In genomic region chr17:46035112-46035818, GRCh38 we compare ENCODE assay signal across 15 cellular contexts. TPM values are rescaled to one million over a fixed set of nuclear protein-coding genes. Genes with fewer than 3 reads are reported as not detected.
A peak's percentile ranks its signal among the peaks of the same experiment; 100 is the strongest.
DNase-seq lines count a peak whose midpoint lies in the region; ATAC-seq and TF ChIP-seq lines count a peak whose summit lies in the region.
"Had no signal": no experiment of that assay in that cellular context is flagged by ENCODE, and none has a peak within 500 bp of the region (broad histone marks: within the 10 kb centered on the region; RNA-seq: fewer than 3 reads in every experiment).

No MANE protein-coding gene starts in this region.

- H3K4me2 ChIP-seq in smooth muscle cell = no peak overlapping the region

- whole genome bisulfite sequencing in body of pancreas, 2 donors = 62 to 66% methylated on average over 3 of the region's 3 CpGs
- 96% methylated on average over 3 of the region's 3 CpGs for WGBS in smooth muscle cell (ENCODE audit: low lambda C conversion rate)

- H3K9me3 ChIP-seq in body of pancreas (no peaks in the 10 kb centered on the region), smooth muscle cell (replicated peaks; ENCODE audit: low read depth) (no peaks in the 10 kb centered on the region)
- H3K9me3 ChIP-seq: gastroesophageal sphincter, lower lobe of right lung had no signal

- POLR2A ChIA-PET in activated CD4-positive, alpha-beta T cell treated with anti-CD3 and anti-CD28 coated beads, Interleukin-2, amount 10 ng/mL, durations not matched to agents 7 days and 5 days (lab: Charles Lee) = no interaction called here

- CTCF ChIA-PET in activated CD4-positive, alpha-beta T cell treated with anti-CD3 and anti-CD28 coated beads, Interleukin-2, amount 10 ng/mL, durations not matched to agents 7 days and 5 days (lab: Charles Lee) = interaction anchor here (0.6 to 1.5 kb wide), 3 partner anchors 9 to 158 kb away, joined by 4 to 6 read pairs (median 4); partner anchors contain the start of gene KANSL1

- H3K27me3 Mint-ChIP-seq in activated CD4-positive, alpha-beta T cell treated with anti-CD3 and anti-CD28 coated beads, Interleukin-2, amount 10 ng/mL, durations not matched to agents 7 days and 5 days = no peaks in the 10 kb centered on the region
- H3K27me3 Mint-ChIP-seq in osteocyte (ENCODE audit: unreplicated experiment) = no peaks in the 10 kb centered on the region

- no peak for DNase-seq in activated CD4-positive, alpha-beta T cell treated with anti-CD3 and anti-CD28 coated beads, Interleukin-2, amount 10 ng/mL, durations not matched to agents 7 days and 5 days
- no peak for DNase-seq in activated CD4-positive, alpha-beta T cell treated with anti-CD3 and anti-CD28 coated beads for 4 hours
- DNase-seq in HT-29 (ENCODE audit: low spot score) (peak; percentile 25), body of pancreas (peak; percentile 57 to 81 (median 76)), smooth muscle cell (lab: John Stamatoyannopoulos, UW; ENCODE audit: unreplicated experiment) (no peak), osteocyte (ENCODE audit: extremely low spot score, unreplicated experiment) (no peak), HK-2 (ENCODE audit: unreplicated experiment) (no peak)
- DNase-seq: lower lobe of right lung, NCI-H1694, retina had no signal

- peaks cover 0 to 17% of the 10 kb centered on the region in 2 donors for H3K36me3 ChIP-seq in body of pancreas (replicated peaks in 1 of 2; ENCODE audit: insufficient read depth in 1 of 2, low read depth in 2 of 2)
- peaks cover 24% of the 10 kb centered on the region for H3K36me3 ChIP-seq in smooth muscle cell (ENCODE audit: low read depth)

- peaks cover 35% of the 10 kb centered on the region for H4K20me1 ChIP-seq in smooth muscle cell (ENCODE audit: low read depth)

- no peaks in the 10 kb centered on the region for H3K79me2 ChIP-seq in smooth muscle cell (ENCODE audit: low read depth)

- H2AFZ ChIP-seq in smooth muscle cell (ENCODE audit: low read depth) = no peak overlapping the region

- peak overlapping the region in 3 of 4 donors; percentile 71 to 84 (median 82) for H3K27ac ChIP-seq in body of pancreas
- H3K27ac ChIP-seq in smooth muscle cell (ENCODE audit: low read depth) = peak overlapping the region; percentile 16
- H3K27ac ChIP-seq: coronary artery, lower lobe of right lung had no signal

- TF ChIP-seq POLR2A in body of pancreas (IDR thresholded peaks at IDR 0.05) = peak in 1 of 3 donors; percentile 6

- H3K4me1 ChIP-seq in body of pancreas (peaks cover 66% of the 10 kb centered on the region), smooth muscle cell (ENCODE audit: low read depth) (no peaks in the 10 kb centered on the region)

- peak overlapping the region; percentile 52 for H3K27ac Mint-ChIP-seq in activated CD4-positive, alpha-beta T cell treated with anti-CD3 and anti-CD28 coated beads, Interleukin-2, amount 10 ng/mL, durations not matched to agents 7 days and 5 days
- no peak overlapping the region for H3K27ac Mint-ChIP-seq in osteocyte (ENCODE audit: unreplicated experiment)

- no peak overlapping the region for H3K4me3 Mint-ChIP-seq in activated CD4-positive, alpha-beta T cell treated with anti-CD3 and anti-CD28 coated beads, Interleukin-2, amount 10 ng/mL, durations not matched to agents 7 days and 5 days
- no peak overlapping the region for H3K4me3 Mint-ChIP-seq in osteocyte (ENCODE audit: unreplicated experiment)

- intact Hi-C loops in body of pancreas (cut with DNase I) = no loop called here

- H3K9me3 Mint-ChIP-seq in activated CD4-positive, alpha-beta T cell treated with anti-CD3 and anti-CD28 coated beads, Interleukin-2, amount 10 ng/mL, durations not matched to agents 7 days and 5 days = no peaks in the 10 kb centered on the region
- no peaks in the 10 kb centered on the region for H3K9me3 Mint-ChIP-seq in osteocyte (ENCODE audit: unreplicated experiment)

- no peaks in the 10 kb centered on the region for H3F3A ChIP-seq in smooth muscle cell (ENCODE audit: low read depth)

- ATAC-seq in body of pancreas (peak; percentile 77), GM21786 (IDR thresholded peaks at IDR 0.05; ENCODE audit: unreplicated experiment) (no peak)
- ATAC-seq: gastroesophageal sphincter, lower lobe of right lung had no signal

- H3K36me3 Mint-ChIP-seq in activated CD4-positive, alpha-beta T cell treated with anti-CD3 and anti-CD28 coated beads, Interleukin-2, amount 10 ng/mL, durations not matched to agents 7 days and 5 days (ENCODE audit: low read depth) = peaks cover 84% of the 10 kb centered on the region
- peaks cover 57% of the 10 kb centered on the region for H3K36me3 Mint-ChIP-seq in osteocyte (ENCODE audit: unreplicated experiment)

- H3K4me3 ChIP-seq in body of pancreas (no peak overlapping the region), smooth muscle cell (no peak overlapping the region)
- H3K4me3 ChIP-seq: coronary artery, gastroesophageal sphincter, lower lobe of right lung had no signal

- peaks cover 4% of the 10 kb centered on the region for H3K4me1 Mint-ChIP-seq in activated CD4-positive, alpha-beta T cell treated with anti-CD3 and anti-CD28 coated beads, Interleukin-2, amount 10 ng/mL, durations not matched to agents 7 days and 5 days
- no peaks in the 10 kb centered on the region for H3K4me1 Mint-ChIP-seq in osteocyte (ENCODE audit: unreplicated experiment)

- TF ChIP-seq CTCF in body of pancreas (IDR thresholded peaks at IDR 0.05) = no peak
- TF ChIP-seq CTCF in smooth muscle cell (IDR thresholded peaks at IDR 0.05; ENCODE audit: borderline replicate concordance, insufficient read depth, poor library complexity, severe bottlenecking) = no peak
- TF ChIP-seq CTCF in osteocyte (IDR thresholded peaks at IDR 0.05) = no peak

- H3K27me3 ChIP-seq in body of pancreas (no peaks in the 10 kb centered on the region), smooth muscle cell (ENCODE audit: low read depth) (no peaks in the 10 kb centered on the region)
- H3K27me3 ChIP-seq: gastroesophageal sphincter had no signal

- H3K9ac ChIP-seq in smooth muscle cell (ENCODE audit: low read depth) = no peak overlapping the region

RNA-seq across cellular contexts. Expression of gene STH, which starts 36.2 kb away (rescaled TPM):
- not detected for total RNA-seq in activated CD4-positive, alpha-beta T cell treated with anti-CD3 and anti-CD28 coated beads, Interleukin-2, amount 10 ng/mL, durations not matched to agents 7 days and 5 days
- not detected in 2 replicates for total RNA-seq in HT-29 (2014; rRNA removed; shearing (Covaris generic))
- total RNA-seq in body of pancreas (not detected), smooth muscle cell (not detected in 2 replicates), osteocyte (not detected in 2 replicates)
- polyA plus RNA-seq in smooth muscle cell = 0.78 TPM in 1 of 2 replicates, not detected in the other
- total RNA-seq: gastroesophageal sphincter; lower lobe of right lung; T-helper 2 cell treated with Interferon-gamma antibody and Interleukin-4, amounts not matched to agents 100 ng/mL and 5 ng/mL, for 36 hours had no signal
- polyA plus RNA-seq: AG04450 had no signal

Comparison
In these comparisons a context has a peak if more than half of its experiments do, and no peak if none do; other contexts are left out.
1. DNase-seq: peak in HT-29 (single experiment) and body of pancreas (4 of 4); none in activated CD4-positive, alpha-beta T cell treated with anti-CD3 and anti-CD28 coated beads, Interleukin-2, amount 10 ng/mL, durations not matched to agents 7 days and 5 days (single experiment), activated CD4-positive, alpha-beta T cell treated with anti-CD3 and anti-CD28 coated beads for 4 hours (0 of 2), smooth muscle cell (single experiment), osteocyte (single experiment) and HK-2 (single experiment).